Comparison of ENCODE assay signal across 7 cellular contexts in the genomic region with DNA sequence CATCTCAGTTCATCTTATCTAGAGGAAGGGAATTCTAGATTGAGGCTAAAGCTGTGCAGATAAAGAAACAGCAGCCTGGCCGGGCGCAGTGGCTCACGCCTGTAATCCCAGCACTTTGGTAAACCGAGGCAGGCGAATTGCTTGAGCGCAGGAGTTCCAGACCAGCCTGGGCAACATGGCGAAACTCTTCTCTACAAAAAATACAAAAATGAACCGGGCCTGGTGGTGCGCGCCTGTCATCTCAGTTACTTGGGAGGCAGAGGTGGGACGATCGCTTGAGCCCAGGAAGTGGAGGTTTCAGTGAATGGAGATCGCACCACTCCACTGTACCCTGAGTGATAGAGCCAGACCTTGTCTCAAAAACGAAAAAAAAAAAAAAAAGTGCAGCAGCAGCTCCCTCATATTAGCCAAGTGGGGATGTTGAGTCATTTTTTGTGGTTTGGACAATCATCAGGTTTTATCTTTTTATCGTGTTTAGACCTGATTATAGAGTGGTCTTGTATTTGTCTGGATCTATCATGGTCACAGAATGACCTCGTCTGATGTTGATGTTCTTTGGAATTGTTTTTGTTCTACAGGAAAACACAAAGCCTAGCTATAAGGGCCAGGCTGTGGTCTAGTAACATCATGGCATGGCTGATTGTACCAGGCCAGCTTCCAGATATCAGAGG. TPM values are rescaled to one million over a fixed set of nuclear protein-coding genes. Genes with fewer than 3 reads are reported as not detected.
DNase-seq lines count a peak whose midpoint lies in the region; ATAC-seq, FAIRE-seq and TF ChIP-seq lines count a peak whose summit lies in the region.

No MANE protein-coding gene starts in this region.

- peaks cover 15% of the 10 kb centered on the region for H4K20me1 ChIP-seq in GM23338 (replicated peaks; ENCODE audit: insufficient read depth)

- H3K9me3 Mint-ChIP-seq in GM23338, result no peaks in the 10 kb centered on the region

- H2AFZ ChIP-seq in GM23338, result no peak overlapping the region

- H3K9ac ChIP-seq in SK-N-MC (ENCODE audit: insufficient read length), result peak overlapping the region; percentile 99
- peak overlapping the region; percentile 90 for H3K9ac ChIP-seq in skeletal muscle satellite cell (ENCODE audit: low read depth, low read length)

- H3K9me2 ChIP-seq in GM23338 (ENCODE audit: insufficient read depth), result no peaks in the 10 kb centered on the region

- H3K4me1 Mint-ChIP-seq in GM23338, result peaks cover 52% of the 10 kb centered on the region

- TF ChIP-seq CTCF in GM23338 (conservative IDR thresholded peaks at IDR 0.05; ENCODE audit: low read depth in 2 of 2) (no peak), fibroblast of villous mesenchyme (IDR thresholded peaks at IDR 0.05; ENCODE audit: insufficient read depth, low read depth, low read length) (no peak), D721Med (IDR thresholded peaks at IDR 0.05; ENCODE audit: insufficient read depth, missing control alignments) (no peak)

- peak overlapping the region; percentile 93 for H3K4me3 ChIP-seq in GM23338
- H3K4me3 ChIP-seq in SK-N-MC, result peak overlapping the region; percentile 95
- H3K4me3 ChIP-seq in fibroblast of villous mesenchyme (ENCODE audit: low read depth, low read length), result peak overlapping the region; percentile 88
- peak overlapping the region; percentile 92 for H3K4me3 ChIP-seq in skeletal muscle satellite cell (ENCODE audit: low read length)

- H3K36me3 ChIP-seq in GM23338 (ENCODE audit: insufficient read depth) (no peaks in the 10 kb centered on the region), SK-N-MC (ENCODE audit: insufficient read depth, low read length) (no peaks in the 10 kb centered on the region), skeletal muscle satellite cell (ENCODE audit: insufficient read depth, low read length) (no peaks in the 10 kb centered on the region)

- H3K4me3 Mint-ChIP-seq in GM23338, result peak overlapping the region; percentile 96

- H3K27me3 Mint-ChIP-seq in GM23338 (ENCODE audit: insufficient read depth, low read depth, poor library complexity), result peaks cover 6% of the 10 kb centered on the region

- DNase-seq in GM23338 (ENCODE audit: low spot score) (no peak), SK-N-MC (ENCODE audit: low read depth, low spot score) (no peak), fibroblast of villous mesenchyme (ENCODE audit: low read depth) (peak; percentile 70), NCI-H1694 (lab: John Stamatoyannopoulos, UW) (no peak), D721Med (ENCODE audit: insufficient read length, low spot score) (no peak)

- H3K27ac Mint-ChIP-seq in GM23338, result peak overlapping the region; percentile 97

- H3F3A ChIP-seq in GM23338 (replicated peaks; ENCODE audit: low read depth), result peaks cover 15% of the 10 kb centered on the region

- FAIRE-seq in D721Med (lab: Jason Lieb, UNC), result no peak

- H3K4me1 ChIP-seq in GM23338 (ENCODE audit: insufficient read depth) (peaks cover 45% of the 10 kb centered on the region), skeletal muscle satellite cell (ENCODE audit: control insufficient read depth, insufficient read depth, low read length) (peaks cover 43% of the 10 kb centered on the region)

- H3K9me3 ChIP-seq in SK-N-MC (ENCODE audit: low read depth, low read length) (no peaks in the 10 kb centered on the region), skeletal muscle satellite cell (replicated peaks; ENCODE audit: low read length) (no peaks in the 10 kb centered on the region)

- ATAC-seq in GM23338, result no peak
- ATAC-seq in HG03196 (IDR thresholded peaks at IDR 0.05; ENCODE audit: unreplicated experiment), result no peak

- H3K27ac ChIP-seq in GM23338 (ENCODE audit: low read depth) (peak overlapping the region; percentile 88), SK-N-MC (no peak overlapping the region)

- no peaks in the 10 kb centered on the region for H3K27me3 ChIP-seq in GM23338 (ENCODE audit: insufficient read depth)
- H3K27me3 ChIP-seq in skeletal muscle satellite cell (ENCODE audit: control insufficient read depth, insufficient read depth, low read length), result no peaks in the 10 kb centered on the region

- peaks cover 42% of the 10 kb centered on the region for H3K79me2 ChIP-seq in GM23338 (replicated peaks; ENCODE audit: insufficient read depth)

- no peaks in the 10 kb centered on the region for H3K36me3 Mint-ChIP-seq in GM23338 (ENCODE audit: low read depth)

- peak overlapping the region; percentile 94 for H3K4me2 ChIP-seq in GM23338
- peak overlapping the region; percentile 89 for H3K4me2 ChIP-seq in skeletal muscle satellite cell (ENCODE audit: low read length)

TF ChIP-seq in GM23338, 12 proteins besides CTCF, POLR2A, EP300 and RAD21 (continues in another document):
- no peak for TF ChIP-seq ZNF331 (CRISPR knock-in tag; IDR thresholded peaks at IDR 0.05; ENCODE audit: low read depth)
- no peak for TF ChIP-seq NANOG (IDR thresholded peaks at IDR 0.05; ENCODE audit: borderline replicate concordance)
- no peak for TF ChIP-seq EZH2phosphoT487 (IDR thresholded peaks at IDR 0.05; ENCODE audit: unreplicated experiment)
- TF ChIP-seq, protein P1, sequence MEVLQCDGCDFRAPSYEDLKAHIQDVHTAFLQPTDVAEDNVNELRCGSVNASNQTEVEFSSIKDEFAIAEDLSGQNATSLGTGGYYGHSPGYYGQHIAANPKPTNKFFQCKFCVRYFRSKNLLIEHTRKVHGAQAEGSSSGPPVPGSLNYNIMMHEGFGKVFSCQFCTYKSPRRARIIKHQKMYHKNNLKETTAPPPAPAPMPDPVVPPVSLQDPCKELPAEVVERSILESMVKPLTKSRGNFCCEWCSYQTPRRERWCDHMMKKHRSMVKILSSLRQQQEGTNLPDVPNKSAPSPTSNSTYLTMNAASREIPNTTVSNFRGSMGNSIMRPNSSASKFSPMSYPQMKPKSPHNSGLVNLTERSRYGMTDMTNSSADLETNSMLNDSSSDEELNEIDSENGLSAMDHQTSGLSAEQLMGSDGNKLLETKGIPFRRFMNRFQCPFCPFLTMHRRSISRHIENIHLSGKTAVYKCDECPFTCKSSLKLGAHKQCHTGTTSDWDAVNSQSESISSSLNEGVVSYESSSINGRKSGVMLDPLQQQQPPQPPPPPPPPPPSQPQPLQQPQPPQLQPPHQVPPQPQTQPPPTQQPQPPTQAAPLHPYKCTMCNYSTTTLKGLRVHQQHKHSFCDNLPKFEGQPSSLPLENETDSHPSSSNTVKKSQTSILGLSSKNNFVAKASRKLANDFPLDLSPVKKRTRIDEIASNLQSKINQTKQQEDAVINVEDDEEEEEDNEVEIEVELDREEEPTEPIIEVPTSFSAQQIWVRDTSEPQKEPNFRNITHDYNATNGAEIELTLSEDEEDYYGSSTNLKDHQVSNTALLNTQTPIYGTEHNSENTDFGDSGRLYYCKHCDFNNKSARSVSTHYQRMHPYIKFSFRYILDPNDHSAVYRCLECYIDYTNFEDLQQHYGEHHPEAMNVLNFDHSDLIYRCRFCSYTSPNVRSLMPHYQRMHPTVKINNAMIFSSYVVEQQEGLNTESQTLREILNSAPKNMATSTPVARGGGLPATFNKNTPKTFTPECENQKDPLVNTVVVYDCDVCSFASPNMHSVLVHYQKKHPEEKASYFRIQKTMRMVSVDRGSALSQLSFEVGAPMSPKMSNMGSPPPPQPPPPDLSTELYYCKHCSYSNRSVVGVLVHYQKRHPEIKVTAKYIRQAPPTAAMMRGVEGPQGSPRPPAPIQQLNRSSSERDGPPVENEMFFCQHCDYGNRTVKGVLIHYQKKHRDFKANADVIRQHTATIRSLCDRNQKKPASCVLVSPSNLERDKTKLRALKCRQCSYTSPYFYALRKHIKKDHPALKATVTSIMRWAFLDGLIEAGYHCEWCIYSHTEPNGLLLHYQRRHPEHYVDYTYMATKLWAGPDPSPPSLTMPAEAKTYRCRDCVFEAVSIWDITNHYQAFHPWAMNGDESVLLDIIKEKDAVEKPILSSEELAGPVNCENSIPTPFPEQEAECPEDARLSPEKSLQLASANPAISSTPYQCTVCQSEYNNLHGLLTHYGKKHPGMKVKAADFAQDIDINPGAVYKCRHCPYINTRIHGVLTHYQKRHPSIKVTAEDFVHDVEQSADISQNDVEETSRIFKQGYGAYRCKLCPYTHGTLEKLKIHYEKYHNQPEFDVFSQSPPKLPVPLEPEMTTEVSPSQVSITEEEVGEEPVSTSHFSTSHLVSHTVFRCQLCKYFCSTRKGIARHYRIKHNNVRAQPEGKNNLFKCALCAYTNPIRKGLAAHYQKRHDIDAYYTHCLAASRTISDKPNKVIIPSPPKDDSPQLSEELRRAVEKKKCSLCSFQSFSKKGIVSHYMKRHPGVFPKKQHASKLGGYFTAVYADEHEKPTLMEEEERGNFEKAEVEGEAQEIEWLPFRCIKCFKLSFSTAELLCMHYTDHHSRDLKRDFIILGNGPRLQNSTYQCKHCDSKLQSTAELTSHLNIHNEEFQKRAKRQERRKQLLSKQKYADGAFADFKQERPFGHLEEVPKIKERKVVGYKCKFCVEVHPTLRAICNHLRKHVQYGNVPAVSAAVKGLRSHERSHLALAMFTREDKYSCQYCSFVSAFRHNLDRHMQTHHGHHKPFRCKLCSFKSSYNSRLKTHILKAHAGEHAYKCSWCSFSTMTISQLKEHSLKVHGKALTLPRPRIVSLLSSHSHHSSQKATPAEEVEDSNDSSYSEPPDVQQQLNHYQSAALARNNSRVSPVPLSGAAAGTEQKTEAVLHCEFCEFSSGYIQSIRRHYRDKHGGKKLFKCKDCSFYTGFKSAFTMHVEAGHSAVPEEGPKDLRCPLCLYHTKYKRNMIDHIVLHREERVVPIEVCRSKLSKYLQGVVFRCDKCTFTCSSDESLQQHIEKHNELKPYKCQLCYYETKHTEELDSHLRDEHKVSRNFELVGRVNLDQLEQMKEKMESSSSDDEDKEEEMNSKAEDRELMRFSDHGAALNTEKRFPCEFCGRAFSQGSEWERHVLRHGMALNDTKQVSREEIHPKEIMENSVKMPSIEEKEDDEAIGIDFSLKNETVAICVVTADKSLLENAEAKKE (CRISPR knock-in tag; IDR thresholded peaks at IDR 0.05), result no peak

RNA-seq across cellular contexts. Expression of a gene that starts 1.5 kb away (rescaled TPM):
- total RNA-seq in GM23338 (2014; rRNA removed; shearing (Covaris generic)), result 88.0 and 102 TPM in 2 replicates
- 45.0 and 49.1 TPM in 2 replicates for polyA plus RNA-seq in GM23338 (2016; fragmentation: Nextera tagmentation; extraction: Ambion mirVana)
- total RNA-seq in fibroblast of villous mesenchyme, result 68.0 and 112 TPM in 2 replicates
- total RNA-seq in skeletal muscle satellite cell (2012; rRNA removed), result 42.6 and 51.5 TPM in 2 replicates
